Comparison of ENCODE assay signal across 1 cellular context in genomic region chr5:124057161-124057814, GRCh38.
TF ChIP-seq lines count a peak whose summit lies in the region.

No MANE protein-coding gene starts in this region.

TF ChIP-seq in HEK293, 187 proteins besides CTCF, POLR2A, EP300 and RAD21 (continued from another document):
- TF ChIP-seq, protein P1, sequence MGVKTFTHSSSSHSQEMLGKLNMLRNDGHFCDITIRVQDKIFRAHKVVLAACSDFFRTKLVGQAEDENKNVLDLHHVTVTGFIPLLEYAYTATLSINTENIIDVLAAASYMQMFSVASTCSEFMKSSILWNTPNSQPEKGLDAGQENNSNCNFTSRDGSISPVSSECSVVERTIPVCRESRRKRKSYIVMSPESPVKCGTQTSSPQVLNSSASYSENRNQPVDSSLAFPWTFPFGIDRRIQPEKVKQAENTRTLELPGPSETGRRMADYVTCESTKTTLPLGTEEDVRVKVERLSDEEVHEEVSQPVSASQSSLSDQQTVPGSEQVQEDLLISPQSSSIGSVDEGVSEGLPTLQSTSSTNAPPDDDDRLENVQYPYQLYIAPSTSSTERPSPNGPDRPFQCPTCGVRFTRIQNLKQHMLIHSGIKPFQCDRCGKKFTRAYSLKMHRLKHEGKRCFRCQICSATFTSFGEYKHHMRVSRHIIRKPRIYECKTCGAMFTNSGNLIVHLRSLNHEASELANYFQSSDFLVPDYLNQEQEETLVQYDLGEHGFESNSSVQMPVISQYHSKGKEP (tag by site-specific recombination; IDR thresholded peaks at IDR 0.05): 0 out of 2 replicates have a peak, but pooled peaks have one; percentile 18
- TF ChIP-seq ZNF629 (tag by site-specific recombination; IDR thresholded peaks at IDR 0.05): no peak; the same call in 1 of the 2 replicates
- TF ChIP-seq, protein P2, sequence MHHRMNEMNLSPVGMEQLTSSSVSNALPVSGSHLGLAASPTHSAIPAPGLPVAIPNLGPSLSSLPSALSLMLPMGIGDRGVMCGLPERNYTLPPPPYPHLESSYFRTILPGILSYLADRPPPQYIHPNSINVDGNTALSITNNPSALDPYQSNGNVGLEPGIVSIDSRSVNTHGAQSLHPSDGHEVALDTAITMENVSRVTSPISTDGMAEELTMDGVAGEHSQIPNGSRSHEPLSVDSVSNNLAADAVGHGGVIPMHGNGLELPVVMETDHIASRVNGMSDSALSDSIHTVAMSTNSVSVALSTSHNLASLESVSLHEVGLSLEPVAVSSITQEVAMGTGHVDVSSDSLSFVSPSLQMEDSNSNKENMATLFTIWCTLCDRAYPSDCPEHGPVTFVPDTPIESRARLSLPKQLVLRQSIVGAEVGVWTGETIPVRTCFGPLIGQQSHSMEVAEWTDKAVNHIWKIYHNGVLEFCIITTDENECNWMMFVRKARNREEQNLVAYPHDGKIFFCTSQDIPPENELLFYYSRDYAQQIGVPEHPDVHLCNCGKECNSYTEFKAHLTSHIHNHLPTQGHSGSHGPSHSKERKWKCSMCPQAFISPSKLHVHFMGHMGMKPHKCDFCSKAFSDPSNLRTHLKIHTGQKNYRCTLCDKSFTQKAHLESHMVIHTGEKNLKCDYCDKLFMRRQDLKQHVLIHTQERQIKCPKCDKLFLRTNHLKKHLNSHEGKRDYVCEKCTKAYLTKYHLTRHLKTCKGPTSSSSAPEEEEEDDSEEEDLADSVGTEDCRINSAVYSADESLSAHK (tag by site-specific recombination; IDR thresholded peaks at IDR 0.05): peak; percentile 90
- no peak for TF ChIP-seq GLI4 (tag by site-specific recombination; IDR thresholded peaks at IDR 0.05)
- TF ChIP-seq PRDM6 (tag by site-specific recombination; IDR thresholded peaks at IDR 0.05): peak; percentile 92
- TF ChIP-seq, protein P3, sequence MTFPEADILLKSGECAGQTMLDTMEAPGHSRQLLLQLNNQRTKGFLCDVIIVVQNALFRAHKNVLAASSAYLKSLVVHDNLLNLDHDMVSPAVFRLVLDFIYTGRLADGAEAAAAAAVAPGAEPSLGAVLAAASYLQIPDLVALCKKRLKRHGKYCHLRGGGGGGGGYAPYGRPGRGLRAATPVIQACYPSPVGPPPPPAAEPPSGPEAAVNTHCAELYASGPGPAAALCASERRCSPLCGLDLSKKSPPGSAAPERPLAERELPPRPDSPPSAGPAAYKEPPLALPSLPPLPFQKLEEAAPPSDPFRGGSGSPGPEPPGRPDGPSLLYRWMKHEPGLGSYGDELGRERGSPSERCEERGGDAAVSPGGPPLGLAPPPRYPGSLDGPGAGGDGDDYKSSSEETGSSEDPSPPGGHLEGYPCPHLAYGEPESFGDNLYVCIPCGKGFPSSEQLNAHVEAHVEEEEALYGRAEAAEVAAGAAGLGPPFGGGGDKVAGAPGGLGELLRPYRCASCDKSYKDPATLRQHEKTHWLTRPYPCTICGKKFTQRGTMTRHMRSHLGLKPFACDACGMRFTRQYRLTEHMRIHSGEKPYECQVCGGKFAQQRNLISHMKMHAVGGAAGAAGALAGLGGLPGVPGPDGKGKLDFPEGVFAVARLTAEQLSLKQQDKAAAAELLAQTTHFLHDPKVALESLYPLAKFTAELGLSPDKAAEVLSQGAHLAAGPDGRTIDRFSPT (tag by site-specific recombination; IDR thresholded peaks at IDR 0.05): no peak
- TF ChIP-seq KLF16 (tag by site-specific recombination; IDR thresholded peaks at IDR 0.05): no peak
- peak; percentile 89 for TF ChIP-seq ZNF362 (tag by site-specific recombination; IDR thresholded peaks at IDR 0.05)
- TF ChIP-seq, protein P4, sequence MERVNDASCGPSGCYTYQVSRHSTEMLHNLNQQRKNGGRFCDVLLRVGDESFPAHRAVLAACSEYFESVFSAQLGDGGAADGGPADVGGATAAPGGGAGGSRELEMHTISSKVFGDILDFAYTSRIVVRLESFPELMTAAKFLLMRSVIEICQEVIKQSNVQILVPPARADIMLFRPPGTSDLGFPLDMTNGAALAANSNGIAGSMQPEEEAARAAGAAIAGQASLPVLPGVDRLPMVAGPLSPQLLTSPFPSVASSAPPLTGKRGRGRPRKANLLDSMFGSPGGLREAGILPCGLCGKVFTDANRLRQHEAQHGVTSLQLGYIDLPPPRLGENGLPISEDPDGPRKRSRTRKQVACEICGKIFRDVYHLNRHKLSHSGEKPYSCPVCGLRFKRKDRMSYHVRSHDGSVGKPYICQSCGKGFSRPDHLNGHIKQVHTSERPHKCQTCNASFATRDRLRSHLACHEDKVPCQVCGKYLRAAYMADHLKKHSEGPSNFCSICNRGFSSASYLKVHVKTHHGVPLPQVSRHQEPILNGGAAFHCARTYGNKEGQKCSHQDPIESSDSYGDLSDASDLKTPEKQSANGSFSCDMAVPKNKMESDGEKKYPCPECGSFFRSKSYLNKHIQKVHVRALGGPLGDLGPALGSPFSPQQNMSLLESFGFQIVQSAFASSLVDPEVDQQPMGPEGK (tag by site-specific recombination; IDR thresholded peaks at IDR 0.05): peak; percentile 65
- TF ChIP-seq ZNF391 (tag by site-specific recombination; IDR thresholded peaks at IDR 0.05; ENCODE audit: borderline replicate concordance, low read depth): 0 out of 2 replicates have a peak, but pooled peaks have one; percentile 25
- TF ChIP-seq ZNF843 (tag by site-specific recombination; IDR thresholded peaks at IDR 0.05): peak; percentile 88
- no peak for TF ChIP-seq ZNF155 (tag by site-specific recombination; IDR thresholded peaks at IDR 0.05)
- TF ChIP-seq ZBTB20 (tag by site-specific recombination; IDR thresholded peaks at IDR 0.05): 0 out of 2 replicates have a peak, but pooled peaks have one; percentile 18
- peak; percentile 92 for TF ChIP-seq ZNF366 (tag by site-specific recombination; conservative IDR thresholded peaks at IDR 0.05)
- TF ChIP-seq WT1 (tag by site-specific recombination; IDR thresholded peaks at IDR 0.05): peak; percentile 63; the same call in 1 of the 2 replicates
- TF ChIP-seq ZBTB21 (tag by site-specific recombination; IDR thresholded peaks at IDR 0.05): no peak
- peak; percentile 36; the same call in 1 of the 2 replicates for TF ChIP-seq ZNF596 (tag by site-specific recombination; IDR thresholded peaks at IDR 0.05)
- TF ChIP-seq IKZF3 (tag by site-specific recombination; IDR thresholded peaks at IDR 0.05): peak; percentile 35; the same call in 1 of the 2 replicates
- peak; percentile 44 for TF ChIP-seq ZBTB17 (tag by site-specific recombination; IDR thresholded peaks at IDR 0.05)
- TF ChIP-seq, protein P5, sequence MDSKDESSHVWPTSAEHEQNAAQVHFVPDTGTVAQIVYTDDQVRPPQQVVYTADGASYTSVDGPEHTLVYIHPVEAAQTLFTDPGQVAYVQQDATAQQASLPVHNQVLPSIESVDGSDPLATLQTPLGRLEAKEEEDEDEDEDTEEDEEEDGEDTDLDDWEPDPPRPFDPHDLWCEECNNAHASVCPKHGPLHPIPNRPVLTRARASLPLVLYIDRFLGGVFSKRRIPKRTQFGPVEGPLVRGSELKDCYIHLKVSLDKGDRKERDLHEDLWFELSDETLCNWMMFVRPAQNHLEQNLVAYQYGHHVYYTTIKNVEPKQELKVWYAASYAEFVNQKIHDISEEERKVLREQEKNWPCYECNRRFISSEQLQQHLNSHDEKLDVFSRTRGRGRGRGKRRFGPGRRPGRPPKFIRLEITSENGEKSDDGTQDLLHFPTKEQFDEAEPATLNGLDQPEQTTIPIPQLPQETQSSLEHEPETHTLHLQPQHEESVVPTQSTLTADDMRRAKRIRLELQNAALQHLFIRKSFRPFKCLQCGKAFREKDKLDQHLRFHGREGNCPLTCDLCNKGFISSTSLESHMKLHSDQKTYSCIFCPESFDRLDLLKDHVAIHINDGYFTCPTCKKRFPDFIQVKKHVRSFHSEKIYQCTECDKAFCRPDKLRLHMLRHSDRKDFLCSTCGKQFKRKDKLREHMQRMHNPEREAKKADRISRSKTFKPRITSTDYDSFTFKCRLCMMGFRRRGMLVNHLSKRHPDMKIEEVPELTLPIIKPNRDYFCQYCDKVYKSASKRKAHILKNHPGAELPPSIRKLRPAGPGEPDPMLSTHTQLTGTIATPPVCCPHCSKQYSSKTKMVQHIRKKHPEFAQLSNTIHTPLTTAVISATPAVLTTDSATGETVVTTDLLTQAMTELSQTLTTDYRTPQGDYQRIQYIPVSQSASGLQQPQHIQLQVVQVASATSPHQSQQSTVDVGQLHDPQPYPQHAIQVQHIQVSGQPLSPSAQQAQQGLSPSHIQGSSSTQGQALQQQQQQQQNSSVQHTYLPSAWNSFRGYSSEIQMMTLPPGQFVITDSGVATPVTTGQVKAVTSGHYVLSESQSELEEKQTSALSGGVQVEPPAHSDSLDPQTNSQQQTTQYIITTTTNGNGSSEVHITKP (tag by site-specific recombination; IDR thresholded peaks at IDR 0.05): 0 out of 2 replicates have a peak, but pooled peaks have one; percentile 12
- peak; percentile 90 for TF ChIP-seq ZNF600 (tag by site-specific recombination; IDR thresholded peaks at IDR 0.05)
- TF ChIP-seq ZNF324 (tag by site-specific recombination; IDR thresholded peaks at IDR 0.05): no peak
- TF ChIP-seq ZNF335 (tag by site-specific recombination; conservative IDR thresholded peaks at IDR 0.05): peak; percentile 90
- TF ChIP-seq ZNF639 (tag by site-specific recombination; IDR thresholded peaks at IDR 0.05): no peak
- no peak for TF ChIP-seq BCL11B (tag by site-specific recombination; IDR thresholded peaks at IDR 0.05; ENCODE audit: low read depth)
- TF ChIP-seq ZNF16 (tag by site-specific recombination; IDR thresholded peaks at IDR 0.05; ENCODE audit: low read depth): no peak
- peak; percentile 65 for TF ChIP-seq OSR2 (tag by site-specific recombination; IDR thresholded peaks at IDR 0.05)
- TF ChIP-seq, protein P6, sequence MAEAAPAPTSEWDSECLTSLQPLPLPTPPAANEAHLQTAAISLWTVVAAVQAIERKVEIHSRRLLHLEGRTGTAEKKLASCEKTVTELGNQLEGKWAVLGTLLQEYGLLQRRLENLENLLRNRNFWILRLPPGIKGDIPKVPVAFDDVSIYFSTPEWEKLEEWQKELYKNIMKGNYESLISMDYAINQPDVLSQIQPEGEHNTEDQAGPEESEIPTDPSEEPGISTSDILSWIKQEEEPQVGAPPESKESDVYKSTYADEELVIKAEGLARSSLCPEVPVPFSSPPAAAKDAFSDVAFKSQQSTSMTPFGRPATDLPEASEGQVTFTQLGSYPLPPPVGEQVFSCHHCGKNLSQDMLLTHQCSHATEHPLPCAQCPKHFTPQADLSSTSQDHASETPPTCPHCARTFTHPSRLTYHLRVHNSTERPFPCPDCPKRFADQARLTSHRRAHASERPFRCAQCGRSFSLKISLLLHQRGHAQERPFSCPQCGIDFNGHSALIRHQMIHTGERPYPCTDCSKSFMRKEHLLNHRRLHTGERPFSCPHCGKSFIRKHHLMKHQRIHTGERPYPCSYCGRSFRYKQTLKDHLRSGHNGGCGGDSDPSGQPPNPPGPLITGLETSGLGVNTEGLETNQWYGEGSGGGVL (tag by site-specific recombination; IDR thresholded peaks at IDR 0.05): 0 out of 2 replicates have a peak, but pooled peaks have one; percentile 14
- TF ChIP-seq ZNF157 (tag by site-specific recombination; IDR thresholded peaks at IDR 0.05): no peak
- peak; percentile 53; the same call in 1 of the 2 replicates for TF ChIP-seq MZF1 (tag by site-specific recombination; IDR thresholded peaks at IDR 0.05; ENCODE audit: borderline replicate concordance)
